14 cellular contexts compared by ENCODE assay signal in the genomic region with DNA sequence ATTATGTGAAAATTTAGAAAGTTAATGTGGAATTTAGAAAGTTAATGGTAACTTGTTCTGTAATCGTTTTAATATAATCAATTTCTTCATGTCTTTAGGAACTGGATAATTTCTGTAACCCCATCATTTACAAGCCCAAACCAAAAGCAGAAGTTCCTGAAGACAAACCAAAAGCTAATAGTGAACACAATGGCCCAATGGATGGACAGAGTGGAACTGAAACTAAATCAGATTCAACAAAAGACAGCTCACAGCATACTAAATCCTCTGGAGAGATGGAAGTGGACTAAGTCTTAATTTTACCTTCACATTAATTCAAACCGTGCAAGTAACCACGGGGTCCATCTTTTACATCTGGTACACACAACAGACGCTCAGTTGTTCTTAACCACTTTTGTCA. TPM values are rescaled to one million over a fixed set of nuclear protein-coding genes. Genes with fewer than 3 reads are reported as not detected.
A peak's percentile ranks its signal among the peaks of the same experiment; 100 is the strongest.
DNase-seq lines count a peak whose midpoint lies in the region; ATAC-seq and TF ChIP-seq lines count a peak whose summit lies in the region.
"Had no signal": no experiment of that assay in that cellular context is flagged by ENCODE, and none has a peak within 500 bp of the region (broad histone marks: within the 10 kb centered on the region; RNA-seq: fewer than 3 reads in every experiment).

No MANE protein-coding gene starts in this region.

- H3K4me3 Mint-ChIP-seq in osteocyte (ENCODE audit: unreplicated experiment) = no peak overlapping the region

- DNase-seq in fibroblast of peridontal ligament (ENCODE audit: extremely low read depth) = peak; percentile 25
- no peak for DNase-seq in NCI-H128 (lab: John Stamatoyannopoulos, UW; ENCODE audit: unreplicated experiment)
- no peak for DNase-seq in NCI-H226
- DNase-seq in osteocyte (ENCODE audit: extremely low spot score, unreplicated experiment) = no peak
- DNase-seq in anterior cingulate cortex (lab: John Stamatoyannopoulos, UW) = no peak
- DNase-seq: Calu3, GM23248, left ventricle myocardium superior, NCI-H1417 treated with DMSO at 0.1 percent for 48 hours, right cardiac atrium had no signal

- no peaks in the 10 kb centered on the region for H3K9me3 Mint-ChIP-seq in osteocyte (ENCODE audit: unreplicated experiment)

- no peaks in the 10 kb centered on the region for H3K4me1 Mint-ChIP-seq in osteocyte (ENCODE audit: unreplicated experiment)

- peaks cover 5% of the 10 kb centered on the region for H3K36me3 Mint-ChIP-seq in osteocyte (ENCODE audit: unreplicated experiment)

- H3K27ac Mint-ChIP-seq in osteocyte (ENCODE audit: unreplicated experiment) = no peak overlapping the region

- ATAC-seq in GM18870 (IDR thresholded peaks at IDR 0.05; ENCODE audit: unreplicated experiment) = peak; percentile 57
- peak; percentile 68 for ATAC-seq in HG02588 (IDR thresholded peaks at IDR 0.05; ENCODE audit: unreplicated experiment)
- peak; percentile 64 for ATAC-seq in HG03442 (IDR thresholded peaks at IDR 0.05; ENCODE audit: unreplicated experiment)
- ATAC-seq: left ventricle myocardium superior, right cardiac atrium, SK-N-SH treated with all-trans-retinoic acid at 6 μM for 48 hours had no signal

- H3K27me3 Mint-ChIP-seq in osteocyte (ENCODE audit: unreplicated experiment) = no peaks in the 10 kb centered on the region

- no peak for TF ChIP-seq CTCF in osteocyte (IDR thresholded peaks at IDR 0.05)

RNA-seq across cellular contexts. Expression of gene PLK4, which starts 48.1 kb away (rescaled TPM):
- 3.7 and 5.7 TPM in 2 replicates for total RNA-seq in osteocyte

RNA-seq across cellular contexts. Expression of gene HSPA4L, which starts 50.5 kb away (rescaled TPM):
- 1.7 and 2.5 TPM in 2 replicates for total RNA-seq in osteocyte
